Comparison of ENCODE assay signal across 17 cellular contexts in the genomic region with DNA sequence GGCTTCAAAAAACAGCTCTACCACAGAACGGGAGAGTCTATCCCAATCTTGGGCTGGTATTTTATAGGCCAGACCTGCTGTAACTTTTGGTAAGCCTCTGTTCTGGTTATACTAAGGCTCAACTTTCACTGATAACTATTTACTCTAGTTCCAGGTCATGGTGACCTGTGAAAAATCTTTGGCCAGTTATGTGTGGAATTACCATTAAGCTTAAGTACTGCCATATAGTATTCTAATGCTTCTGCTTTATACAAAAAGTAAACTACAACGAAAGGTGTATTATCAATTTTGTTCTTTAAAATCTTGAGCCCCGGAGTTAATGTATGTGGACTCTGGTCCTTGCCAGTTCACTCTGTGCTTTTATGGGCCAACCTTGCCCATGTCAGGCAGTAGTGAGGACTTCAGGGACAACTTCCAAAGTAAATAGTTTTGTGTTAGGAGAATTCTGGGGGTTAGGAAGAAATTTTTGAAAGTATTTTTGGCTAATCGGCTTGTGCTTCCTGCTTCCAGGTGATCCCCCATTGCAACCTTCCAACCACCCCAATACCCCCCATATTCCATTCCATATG. TPM values are rescaled to one million over a fixed set of nuclear protein-coding genes. Genes with fewer than 3 reads are reported as not detected.
DNase-seq lines count a peak whose midpoint lies in the region; ATAC-seq and TF ChIP-seq lines count a peak whose summit lies in the region.
"Had no signal": no experiment of that assay in that cellular context is flagged by ENCODE, and none has a peak within 500 bp of the region (broad histone marks: within the 10 kb centered on the region; RNA-seq: fewer than 3 reads in every experiment).

No MANE protein-coding gene starts in this region.

- intact Hi-C loops in esophagus squamous epithelium (cut with DNase I) = no loop called here

- H3K27ac ChIP-seq in VCaP (peak overlapping the region; percentile 47; the same call in 1 of the 2 replicates), esophagus squamous epithelium (peak overlapping the region in 3 of 4 donors; percentile 38 to 98 (median 40))
- H3K27ac ChIP-seq: lower lobe of right lung, WERI-Rb-1 had no signal

- H3K27me3 Mint-ChIP-seq in activated T-cell treated with anti-CD3 and anti-CD28 coated beads, Interleukin-2, amount 50 U/mL, for 24 hours = no peaks in the 10 kb centered on the region
- H3K27me3 Mint-ChIP-seq: CD8-positive, alpha-beta memory T cell; naive thymus-derived CD8-positive, alpha-beta T cell; progenitor cell of endocrine pancreas; stimulated activated naive B cell treated with anti-CD40 and anti-IgM and Interleukin-4, amounts not matched to agents 10 μg/mL and 1 μg/mL and 100 μg/mL, for 72 hours had no signal

- peaks cover 76% of the 10 kb centered on the region for H3K4me1 Mint-ChIP-seq in activated T-cell treated with anti-CD3 and anti-CD28 coated beads, Interleukin-2, amount 50 U/mL, for 24 hours (ENCODE audit: low read depth)
- peaks cover 59% of the 10 kb centered on the region for H3K4me1 Mint-ChIP-seq in stimulated activated effector memory CD8-positive, alpha-beta T cell treated with anti-CD3 and anti-CD28 coated beads, Interleukin-12 subunit alpha, Interleukin-12 subunit beta, amount 100 ng/mL, for 72 hours

- H3K36me3 ChIP-seq in esophagus squamous epithelium = peaks cover 0 to 38% (median 0%) of the 10 kb centered on the region in 3 donors
- H3K36me3 ChIP-seq: lower lobe of right lung, WERI-Rb-1 had no signal

- H3K27me3 ChIP-seq in esophagus squamous epithelium = no peaks in the 10 kb centered on the region

- 92 to 93% methylated on average over 4 of the region's 4 CpGs for WGBS in esophagus squamous epithelium, 2 donors

- no peak overlapping the region for H3K4me3 ChIP-seq in esophagus squamous epithelium
- H3K4me3 ChIP-seq: lower lobe of right lung had no signal

- H3K4me1 ChIP-seq in esophagus squamous epithelium = peaks cover 29 to 100% (median 30%) of the 10 kb centered on the region in 3 donors

- peaks cover 97% of the 10 kb centered on the region for H3K36me3 Mint-ChIP-seq in activated T-cell treated with anti-CD3 and anti-CD28 coated beads, Interleukin-2, amount 50 U/mL, for 24 hours (ENCODE audit: low read depth)
- peaks cover 100% of the 10 kb centered on the region for H3K36me3 Mint-ChIP-seq in stimulated activated effector memory CD8-positive, alpha-beta T cell treated with anti-CD3 and anti-CD28 coated beads, Interleukin-12 subunit alpha, Interleukin-12 subunit beta, amount 100 ng/mL, for 72 hours

- H3K27ac Mint-ChIP-seq in activated T-cell treated with anti-CD3 and anti-CD28 coated beads, Interleukin-2, amount 50 U/mL, for 24 hours = peak overlapping the region; percentile 99
- no peak overlapping the region for H3K27ac Mint-ChIP-seq in stimulated activated effector memory CD8-positive, alpha-beta T cell treated with anti-CD3 and anti-CD28 coated beads, Interleukin-12 subunit alpha, Interleukin-12 subunit beta, amount 100 ng/mL, for 72 hours
- H3K27ac Mint-ChIP-seq: progenitor cell of endocrine pancreas had no signal

- ATAC-seq in stimulated activated effector memory CD8-positive, alpha-beta T cell treated with anti-CD3 and anti-CD28 coated beads, Interleukin-12 subunit alpha, Interleukin-12 subunit beta, amount 100 ng/mL, for 72 hours = no peak
- ATAC-seq: lower lobe of right lung; naive thymus-derived CD8-positive, alpha-beta T cell; stimulated activated naive B cell treated with anti-CD40 and anti-IgM and Interleukin-4, amounts not matched to agents 10 μg/mL and 1 μg/mL and 100 μg/mL, for 72 hours had no signal

- DNase-seq in activated T-cell treated with anti-CD3 and anti-CD28 coated beads, Interleukin-2, amount 50 U/mL, for 24 hours = no peak
- no peak for DNase-seq in activated T-cell treated with anti-CD3 and anti-CD28 coated beads for 4 hours
- DNase-seq in esophagus squamous epithelium (lab: John Stamatoyannopoulos, UW) = no peak
- no peak for DNase-seq in stimulated activated effector memory CD8-positive, alpha-beta T cell treated with anti-CD3 and anti-CD28 coated beads, Interleukin-12 subunit alpha, Interleukin-12 subunit beta, amount 100 ng/mL, for 72 hours (ENCODE audit: low spot score in 2 of 2)
- DNase-seq in NCI-H774 (lab: John Stamatoyannopoulos, UW) = no peak
- no peak for DNase-seq in germinal center (ENCODE audit: low spot score)
- no peak for DNase-seq in NAMALWA (ENCODE audit: low spot score)
- DNase-seq: CD8-positive, alpha-beta memory T cell; central memory CD4-positive, alpha-beta T cell; lower lobe of right lung; naive thymus-derived CD8-positive, alpha-beta T cell; NCI-H2081 treated with DMSO at 0.1 percent for 48 hours; NCI-H69; stimulated activated naive B cell treated with anti-CD40 and anti-IgM and Interleukin-4, amounts not matched to agents 10 μg/mL and 1 μg/mL and 100 μg/mL, for 72 hours; WERI-Rb-1 had no signal

- no peaks in the 10 kb centered on the region for H3K9me3 Mint-ChIP-seq in activated T-cell treated with anti-CD3 and anti-CD28 coated beads, Interleukin-2, amount 50 U/mL, for 24 hours
- no peaks in the 10 kb centered on the region for H3K9me3 Mint-ChIP-seq in stimulated activated effector memory CD8-positive, alpha-beta T cell treated with anti-CD3 and anti-CD28 coated beads, Interleukin-12 subunit alpha, Interleukin-12 subunit beta, amount 100 ng/mL, for 72 hours
- H3K9me3 Mint-ChIP-seq: CD8-positive, alpha-beta memory T cell; naive thymus-derived CD8-positive, alpha-beta T cell; stimulated activated naive B cell treated with anti-CD40 and anti-IgM and Interleukin-4, amounts not matched to agents 10 μg/mL and 1 μg/mL and 100 μg/mL, for 72 hours had no signal

- TF ChIP-seq POLR2A in esophagus squamous epithelium (IDR thresholded peaks at IDR 0.05) = no peak

- no peaks in the 10 kb centered on the region for H3K9me3 ChIP-seq in esophagus squamous epithelium
- H3K9me3 ChIP-seq: lower lobe of right lung had no signal

- no peak for TF ChIP-seq CTCF in VCaP (conservative IDR thresholded peaks at IDR 0.05)
- no peak for TF ChIP-seq CTCF in esophagus squamous epithelium (IDR thresholded peaks at IDR 0.05)

- peak overlapping the region; percentile 94 for H3K4me3 Mint-ChIP-seq in activated T-cell treated with anti-CD3 and anti-CD28 coated beads, Interleukin-2, amount 50 U/mL, for 24 hours
- H3K4me3 Mint-ChIP-seq in stimulated activated effector memory CD8-positive, alpha-beta T cell treated with anti-CD3 and anti-CD28 coated beads, Interleukin-12 subunit alpha, Interleukin-12 subunit beta, amount 100 ng/mL, for 72 hours = peak overlapping the region; percentile 93
- H3K4me3 Mint-ChIP-seq: naive thymus-derived CD8-positive, alpha-beta T cell had no signal

RNA-seq across cellular contexts. Expression of gene SIAH2, which starts 6.4 kb away (rescaled TPM):
- 10 to 100 TPM; 39.4 to 74.8 (median 51.8) TPM for total RNA-seq in esophagus squamous epithelium

RNA-seq across cellular contexts. Expression of gene ERICH6, which starts 52.9 kb away (rescaled TPM):
- total RNA-seq in esophagus squamous epithelium = not detected
- total RNA-seq: lower lobe of right lung; naive thymus-derived CD8-positive, alpha-beta T cell; progenitor cell of endocrine pancreas had no signal
